1 cellular context compared by ENCODE assay signal in the genomic region with DNA sequence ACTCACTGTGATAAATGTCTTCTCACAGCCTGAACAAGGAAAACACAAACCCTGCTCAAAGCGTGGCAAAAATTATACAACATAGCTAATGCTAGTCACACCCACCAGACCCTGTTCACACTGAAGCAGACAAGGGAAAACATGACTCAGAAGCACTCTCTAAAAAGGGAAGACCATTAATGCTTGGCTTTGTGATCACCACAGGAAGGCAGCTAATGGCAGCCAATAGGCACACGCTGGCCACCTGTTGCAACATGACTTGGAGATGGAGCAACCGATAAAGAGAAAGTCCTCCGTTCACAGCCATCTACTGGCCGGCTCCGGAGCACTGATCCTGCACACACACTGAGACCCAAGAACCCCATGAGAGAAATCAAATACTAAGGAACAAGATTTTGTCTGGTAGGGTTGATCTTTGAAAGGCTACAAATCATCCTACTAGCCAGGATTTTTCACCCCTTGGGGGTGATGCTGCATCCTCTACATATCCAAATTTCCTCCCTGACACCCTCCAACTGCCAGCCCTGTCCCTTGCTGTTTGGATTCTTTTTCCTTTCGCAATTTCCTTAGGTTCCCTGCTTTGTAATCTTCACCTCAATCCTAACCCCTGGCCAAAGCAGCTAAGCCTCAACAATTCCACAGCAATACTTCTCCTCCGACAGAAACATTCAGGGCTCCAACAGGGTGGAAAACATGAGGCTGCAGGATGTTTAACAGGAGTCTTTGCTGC.
A peak's percentile ranks its signal among the peaks of the same experiment; 100 is the strongest.
TF ChIP-seq lines count a peak whose summit lies in the region.

No MANE protein-coding gene starts in this region.

TF ChIP-seq in K562, 482 proteins besides CTCF, POLR2A, EP300 and RAD21 (continued from another document and continues in another):
- TF ChIP-seq, protein P1, sequence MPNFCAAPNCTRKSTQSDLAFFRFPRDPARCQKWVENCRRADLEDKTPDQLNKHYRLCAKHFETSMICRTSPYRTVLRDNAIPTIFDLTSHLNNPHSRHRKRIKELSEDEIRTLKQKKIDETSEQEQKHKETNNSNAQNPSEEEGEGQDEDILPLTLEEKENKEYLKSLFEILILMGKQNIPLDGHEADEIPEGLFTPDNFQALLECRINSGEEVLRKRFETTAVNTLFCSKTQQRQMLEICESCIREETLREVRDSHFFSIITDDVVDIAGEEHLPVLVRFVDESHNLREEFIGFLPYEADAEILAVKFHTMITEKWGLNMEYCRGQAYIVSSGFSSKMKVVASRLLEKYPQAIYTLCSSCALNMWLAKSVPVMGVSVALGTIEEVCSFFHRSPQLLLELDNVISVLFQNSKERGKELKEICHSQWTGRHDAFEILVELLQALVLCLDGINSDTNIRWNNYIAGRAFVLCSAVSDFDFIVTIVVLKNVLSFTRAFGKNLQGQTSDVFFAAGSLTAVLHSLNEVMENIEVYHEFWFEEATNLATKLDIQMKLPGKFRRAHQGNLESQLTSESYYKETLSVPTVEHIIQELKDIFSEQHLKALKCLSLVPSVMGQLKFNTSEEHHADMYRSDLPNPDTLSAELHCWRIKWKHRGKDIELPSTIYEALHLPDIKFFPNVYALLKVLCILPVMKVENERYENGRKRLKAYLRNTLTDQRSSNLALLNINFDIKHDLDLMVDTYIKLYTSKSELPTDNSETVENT (CRISPR knock-in tag; IDR thresholded peaks at IDR 0.05), result no peak
- TF ChIP-seq, protein P2, sequence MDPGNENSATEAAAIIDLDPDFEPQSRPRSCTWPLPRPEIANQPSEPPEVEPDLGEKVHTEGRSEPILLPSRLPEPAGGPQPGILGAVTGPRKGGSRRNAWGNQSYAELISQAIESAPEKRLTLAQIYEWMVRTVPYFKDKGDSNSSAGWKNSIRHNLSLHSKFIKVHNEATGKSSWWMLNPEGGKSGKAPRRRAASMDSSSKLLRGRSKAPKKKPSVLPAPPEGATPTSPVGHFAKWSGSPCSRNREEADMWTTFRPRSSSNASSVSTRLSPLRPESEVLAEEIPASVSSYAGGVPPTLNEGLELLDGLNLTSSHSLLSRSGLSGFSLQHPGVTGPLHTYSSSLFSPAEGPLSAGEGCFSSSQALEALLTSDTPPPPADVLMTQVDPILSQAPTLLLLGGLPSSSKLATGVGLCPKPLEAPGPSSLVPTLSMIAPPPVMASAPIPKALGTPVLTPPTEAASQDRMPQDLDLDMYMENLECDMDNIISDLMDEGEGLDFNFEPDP (CRISPR knock-in tag; IDR thresholded peaks at IDR 0.05), result no peak
- TF ChIP-seq, protein P3, sequence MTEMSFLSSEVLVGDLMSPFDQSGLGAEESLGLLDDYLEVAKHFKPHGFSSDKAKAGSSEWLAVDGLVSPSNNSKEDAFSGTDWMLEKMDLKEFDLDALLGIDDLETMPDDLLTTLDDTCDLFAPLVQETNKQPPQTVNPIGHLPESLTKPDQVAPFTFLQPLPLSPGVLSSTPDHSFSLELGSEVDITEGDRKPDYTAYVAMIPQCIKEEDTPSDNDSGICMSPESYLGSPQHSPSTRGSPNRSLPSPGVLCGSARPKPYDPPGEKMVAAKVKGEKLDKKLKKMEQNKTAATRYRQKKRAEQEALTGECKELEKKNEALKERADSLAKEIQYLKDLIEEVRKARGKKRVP (CRISPR knock-in tag; IDR thresholded peaks at IDR 0.05), result 0 out of 2 replicates have a peak, but pooled peaks have one; percentile 66
- TF ChIP-seq ATF7 (IDR thresholded peaks at IDR 0.05) (peak; percentile 81), HLTF (IDR thresholded peaks at IDR 0.05) (no peak), NFIC (IDR thresholded peaks at IDR 0.05) (no peak), FOXA3 (CRISPR knock-in tag; conservative IDR thresholded peaks at IDR 0.05 in 1 of 2, IDR thresholded peaks at IDR 0.05 in 1 of 2) (no peak), SMAD4 (CRISPR knock-in tag; conservative IDR thresholded peaks at IDR 0.05) (peak; percentile 57), POLR2G (IDR thresholded peaks at IDR 0.05; ENCODE audit: low read depth, low read length) (no peak), HSF4 (CRISPR knock-in tag; IDR thresholded peaks at IDR 0.05; ENCODE audit: borderline replicate concordance) (no peak), ZNF197 (CRISPR knock-in tag; IDR thresholded peaks at IDR 0.05; ENCODE audit: low read depth) (no peak), POLR3A (IDR thresholded peaks at IDR 0.05; ENCODE audit: borderline replicate concordance, extremely low read depth, insufficient read depth, insufficient read length) (no peak), RBM17 (IDR thresholded peaks at IDR 0.05; ENCODE audit: borderline replicate concordance, low read depth, low read length) (no peak), STAT5B (CRISPR knock-in tag; IDR thresholded peaks at IDR 0.05) (no peak), ZKSCAN8 (CRISPR knock-in tag; IDR thresholded peaks at IDR 0.05) (no peak), NFATC3 (IDR thresholded peaks at IDR 0.05) (peak; percentile 94), ETV1 (tag; conservative IDR thresholded peaks at IDR 0.05; ENCODE audit: low read depth) (0 out of 2 replicates have a peak, but pooled peaks have one; percentile 25)
- TF ChIP-seq, protein P4, sequence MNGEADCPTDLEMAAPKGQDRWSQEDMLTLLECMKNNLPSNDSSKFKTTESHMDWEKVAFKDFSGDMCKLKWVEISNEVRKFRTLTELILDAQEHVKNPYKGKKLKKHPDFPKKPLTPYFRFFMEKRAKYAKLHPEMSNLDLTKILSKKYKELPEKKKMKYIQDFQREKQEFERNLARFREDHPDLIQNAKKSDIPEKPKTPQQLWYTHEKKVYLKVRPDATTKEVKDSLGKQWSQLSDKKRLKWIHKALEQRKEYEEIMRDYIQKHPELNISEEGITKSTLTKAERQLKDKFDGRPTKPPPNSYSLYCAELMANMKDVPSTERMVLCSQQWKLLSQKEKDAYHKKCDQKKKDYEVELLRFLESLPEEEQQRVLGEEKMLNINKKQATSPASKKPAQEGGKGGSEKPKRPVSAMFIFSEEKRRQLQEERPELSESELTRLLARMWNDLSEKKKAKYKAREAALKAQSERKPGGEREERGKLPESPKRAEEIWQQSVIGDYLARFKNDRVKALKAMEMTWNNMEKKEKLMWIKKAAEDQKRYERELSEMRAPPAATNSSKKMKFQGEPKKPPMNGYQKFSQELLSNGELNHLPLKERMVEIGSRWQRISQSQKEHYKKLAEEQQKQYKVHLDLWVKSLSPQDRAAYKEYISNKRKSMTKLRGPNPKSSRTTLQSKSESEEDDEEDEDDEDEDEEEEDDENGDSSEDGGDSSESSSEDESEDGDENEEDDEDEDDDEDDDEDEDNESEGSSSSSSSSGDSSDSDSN (IDR thresholded peaks at IDR 0.05; ENCODE audit: borderline replicate concordance in 1 of 2, low read depth in 2 of 2, low read length in 2 of 2), result 0 out of 4 replicates have a peak, but pooled peaks of 1 of the 2 experiments have one; percentile 27
- TF ChIP-seq, protein P5, sequence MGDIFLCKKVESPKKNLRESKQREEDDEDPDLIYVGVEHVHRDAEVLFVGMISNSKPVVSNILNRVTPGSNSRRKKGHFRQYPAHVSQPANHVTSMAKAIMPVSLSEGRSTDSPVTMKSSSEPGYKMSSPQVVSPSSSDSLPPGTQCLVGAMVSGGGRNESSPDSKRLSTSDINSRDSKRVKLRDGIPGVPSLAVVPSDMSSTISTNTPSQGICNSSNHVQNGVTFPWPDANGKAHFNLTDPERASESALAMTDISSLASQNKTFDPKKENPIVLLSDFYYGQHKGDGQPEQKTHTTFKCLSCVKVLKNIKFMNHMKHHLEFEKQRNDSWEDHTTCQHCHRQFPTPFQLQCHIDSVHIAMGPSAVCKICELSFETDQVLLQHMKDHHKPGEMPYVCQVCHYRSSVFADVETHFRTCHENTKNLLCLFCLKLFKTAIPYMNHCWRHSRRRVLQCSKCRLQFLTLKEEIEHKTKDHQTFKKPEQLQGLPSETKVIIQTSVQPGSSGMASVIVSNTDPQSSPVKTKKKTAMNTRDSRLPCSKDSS (IDR thresholded peaks at IDR 0.05; ENCODE audit: low read depth, partially characterized antibody), result no peak
- TF ChIP-seq, protein P6, sequence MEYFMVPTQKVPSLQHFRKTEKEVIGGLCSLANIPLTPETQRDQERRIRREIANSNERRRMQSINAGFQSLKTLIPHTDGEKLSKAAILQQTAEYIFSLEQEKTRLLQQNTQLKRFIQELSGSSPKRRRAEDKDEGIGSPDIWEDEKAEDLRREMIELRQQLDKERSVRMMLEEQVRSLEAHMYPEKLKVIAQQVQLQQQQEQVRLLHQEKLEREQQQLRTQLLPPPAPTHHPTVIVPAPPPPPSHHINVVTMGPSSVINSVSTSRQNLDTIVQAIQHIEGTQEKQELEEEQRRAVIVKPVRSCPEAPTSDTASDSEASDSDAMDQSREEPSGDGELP (CRISPR knock-in tag; IDR thresholded peaks at IDR 0.05; ENCODE audit: borderline replicate concordance), result peak; percentile 33; the same call in 1 of the 2 replicates
- TF ChIP-seq, protein P7, sequence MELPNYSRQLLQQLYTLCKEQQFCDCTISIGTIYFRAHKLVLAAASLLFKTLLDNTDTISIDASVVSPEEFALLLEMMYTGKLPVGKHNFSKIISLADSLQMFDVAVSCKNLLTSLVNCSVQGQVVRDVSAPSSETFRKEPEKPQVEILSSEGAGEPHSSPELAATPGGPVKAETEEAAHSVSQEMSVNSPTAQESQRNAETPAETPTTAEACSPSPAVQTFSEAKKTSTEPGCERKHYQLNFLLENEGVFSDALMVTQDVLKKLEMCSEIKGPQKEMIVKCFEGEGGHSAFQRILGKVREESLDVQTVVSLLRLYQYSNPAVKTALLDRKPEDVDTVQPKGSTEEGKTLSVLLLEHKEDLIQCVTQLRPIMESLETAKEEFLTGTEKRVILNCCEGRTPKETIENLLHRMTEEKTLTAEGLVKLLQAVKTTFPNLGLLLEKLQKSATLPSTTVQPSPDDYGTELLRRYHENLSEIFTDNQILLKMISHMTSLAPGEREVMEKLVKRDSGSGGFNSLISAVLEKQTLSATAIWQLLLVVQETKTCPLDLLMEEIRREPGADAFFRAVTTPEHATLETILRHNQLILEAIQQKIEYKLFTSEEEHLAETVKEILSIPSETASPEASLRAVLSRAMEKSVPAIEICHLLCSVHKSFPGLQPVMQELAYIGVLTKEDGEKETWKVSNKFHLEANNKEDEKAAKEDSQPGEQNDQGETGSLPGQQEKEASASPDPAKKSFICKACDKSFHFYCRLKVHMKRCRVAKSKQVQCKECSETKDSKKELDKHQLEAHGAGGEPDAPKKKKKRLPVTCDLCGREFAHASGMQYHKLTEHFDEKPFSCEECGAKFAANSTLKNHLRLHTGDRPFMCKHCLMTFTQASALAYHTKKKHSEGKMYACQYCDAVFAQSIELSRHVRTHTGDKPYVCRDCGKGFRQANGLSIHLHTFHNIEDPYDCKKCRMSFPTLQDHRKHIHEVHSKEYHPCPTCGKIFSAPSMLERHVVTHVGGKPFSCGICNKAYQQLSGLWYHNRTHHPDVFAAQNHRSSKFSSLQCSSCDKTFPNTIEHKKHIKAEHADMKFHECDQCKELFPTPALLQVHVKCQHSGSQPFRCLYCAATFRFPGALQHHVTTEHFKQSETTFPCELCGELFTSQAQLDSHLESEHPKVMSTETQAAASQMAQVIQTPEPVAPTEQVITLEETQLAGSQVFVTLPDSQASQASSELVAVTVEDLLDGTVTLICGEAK (IDR thresholded peaks at IDR 0.05), result no peak
- TF ChIP-seq, protein P7 (CRISPR knock-in tag; IDR thresholded peaks at IDR 0.05), result no peak
- TF ChIP-seq, protein P8, sequence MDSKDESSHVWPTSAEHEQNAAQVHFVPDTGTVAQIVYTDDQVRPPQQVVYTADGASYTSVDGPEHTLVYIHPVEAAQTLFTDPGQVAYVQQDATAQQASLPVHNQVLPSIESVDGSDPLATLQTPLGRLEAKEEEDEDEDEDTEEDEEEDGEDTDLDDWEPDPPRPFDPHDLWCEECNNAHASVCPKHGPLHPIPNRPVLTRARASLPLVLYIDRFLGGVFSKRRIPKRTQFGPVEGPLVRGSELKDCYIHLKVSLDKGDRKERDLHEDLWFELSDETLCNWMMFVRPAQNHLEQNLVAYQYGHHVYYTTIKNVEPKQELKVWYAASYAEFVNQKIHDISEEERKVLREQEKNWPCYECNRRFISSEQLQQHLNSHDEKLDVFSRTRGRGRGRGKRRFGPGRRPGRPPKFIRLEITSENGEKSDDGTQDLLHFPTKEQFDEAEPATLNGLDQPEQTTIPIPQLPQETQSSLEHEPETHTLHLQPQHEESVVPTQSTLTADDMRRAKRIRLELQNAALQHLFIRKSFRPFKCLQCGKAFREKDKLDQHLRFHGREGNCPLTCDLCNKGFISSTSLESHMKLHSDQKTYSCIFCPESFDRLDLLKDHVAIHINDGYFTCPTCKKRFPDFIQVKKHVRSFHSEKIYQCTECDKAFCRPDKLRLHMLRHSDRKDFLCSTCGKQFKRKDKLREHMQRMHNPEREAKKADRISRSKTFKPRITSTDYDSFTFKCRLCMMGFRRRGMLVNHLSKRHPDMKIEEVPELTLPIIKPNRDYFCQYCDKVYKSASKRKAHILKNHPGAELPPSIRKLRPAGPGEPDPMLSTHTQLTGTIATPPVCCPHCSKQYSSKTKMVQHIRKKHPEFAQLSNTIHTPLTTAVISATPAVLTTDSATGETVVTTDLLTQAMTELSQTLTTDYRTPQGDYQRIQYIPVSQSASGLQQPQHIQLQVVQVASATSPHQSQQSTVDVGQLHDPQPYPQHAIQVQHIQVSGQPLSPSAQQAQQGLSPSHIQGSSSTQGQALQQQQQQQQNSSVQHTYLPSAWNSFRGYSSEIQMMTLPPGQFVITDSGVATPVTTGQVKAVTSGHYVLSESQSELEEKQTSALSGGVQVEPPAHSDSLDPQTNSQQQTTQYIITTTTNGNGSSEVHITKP (IDR thresholded peaks at IDR 0.05; ENCODE audit: partially characterized antibody), result no peak
